19 cellular contexts compared by ENCODE assay signal in genomic region chr12:120260607-120261006, GRCh38. TPM values are rescaled to one million over a fixed set of nuclear protein-coding genes. Genes with fewer than 3 reads are reported as not detected.
DNase-seq lines count a peak whose midpoint lies in the region; ATAC-seq and TF ChIP-seq lines count a peak whose summit lies in the region.
"Had no signal": no experiment of that assay in that cellular context is flagged by ENCODE, and none has a peak within 500 bp of the region (broad histone marks: within the 10 kb centered on the region; RNA-seq: fewer than 3 reads in every experiment).

No MANE protein-coding gene starts in this region.

- H3K4me3 ChIP-seq in gastroesophageal sphincter (no peak overlapping the region), gastrocnemius medialis (no peak overlapping the region), colonic mucosa (no peak overlapping the region)
- H3K4me3 ChIP-seq: esophagus squamous epithelium, right atrium auricular region had no signal

- H3K27me3 ChIP-seq in gastroesophageal sphincter (no peaks in the 10 kb centered on the region), gastrocnemius medialis (no peaks in the 10 kb centered on the region), colonic mucosa (no peaks in the 10 kb centered on the region)
- H3K27me3 ChIP-seq: brain microvascular endothelial cell, esophagus squamous epithelium, right atrium auricular region had no signal

- H3K36me3 Mint-ChIP-seq in activated CD8-positive, alpha-beta T cell treated with anti-CD3 and anti-CD28 coated beads for 36 hours (ENCODE audit: low read depth): no peaks in the 10 kb centered on the region
- peaks cover 52% of the 10 kb centered on the region for H3K36me3 Mint-ChIP-seq in activated CD8-positive, alpha-beta T cell treated with anti-CD3 and anti-CD28 coated beads, Interleukin-2, amount 10 ng/mL, durations not matched to agents 7 days and 5 days (ENCODE audit: low read depth)

- CTCF ChIA-PET in activated CD8-positive, alpha-beta T cell treated with anti-CD3 and anti-CD28 coated beads for 36 hours (lab: Charles Lee): interaction anchor here (1.4 to 25.9 kb wide), 4 partner anchors 8 to 59 kb away, joined by 4 to 749 read pairs (median 14); partner anchors contain the start of gene RPLP0
- CTCF ChIA-PET in activated CD8-positive, alpha-beta T cell treated with anti-CD3 and anti-CD28 coated beads, Interleukin-2, amount 10 ng/mL, durations not matched to agents 7 days and 5 days (lab: Charles Lee): interaction anchor here (3.0 to 24.5 kb wide), 3 partner anchors 9 to 59 kb away, joined by 17 to 922 read pairs (median 53); partner anchors contain the start of gene RPLP0
- CTCF ChIA-PET in RWPE1 (lab: Yijun Ruan, JAX): interaction anchor here (0.6 to 9.2 kb wide), 3 partner anchors 12 to 31 kb away, joined by 5 to 142 read pairs (median 5); no protein-coding TSS in a partner anchor

- H3K4me1 ChIP-seq in gastroesophageal sphincter (peaks cover 10 to 95% (median 58%) of the 10 kb centered on the region in 3 donors), gastrocnemius medialis (peaks cover 77 to 88% of the 10 kb centered on the region in 2 donors), colonic mucosa (peaks cover 18% of the 10 kb centered on the region)

- no peaks in the 10 kb centered on the region for H3K9me3 ChIP-seq in gastroesophageal sphincter
- no peaks in the 10 kb centered on the region for H3K9me3 ChIP-seq in gastrocnemius medialis
- no peaks in the 10 kb centered on the region for H3K9me3 ChIP-seq in colonic mucosa
- H3K9me3 ChIP-seq: esophagus squamous epithelium, right atrium auricular region had no signal

- H3K9ac ChIP-seq in colonic mucosa (ENCODE audit: low read depth in 2 of 2, low read length in 2 of 2): no peak overlapping the region

- POLR2A ChIA-PET in activated CD8-positive, alpha-beta T cell treated with anti-CD3 and anti-CD28 coated beads for 36 hours (lab: Charles Lee): interaction anchor here (0.7 to 12.6 kb wide), 5 partner anchors 8 to 61 kb away, joined by 3 to 207 read pairs (median 107); partner anchors contain the start of genes RNU4-1, RNU4-2 and RPLP0
- POLR2A ChIA-PET in activated CD8-positive, alpha-beta T cell treated with anti-CD3 and anti-CD28 coated beads, Interleukin-2, amount 10 ng/mL, durations not matched to agents 7 days and 5 days (lab: Charles Lee): interaction anchor here (2.0 to 11.8 kb wide), 2 partner anchors 31 to 33 kb away, joined by 13 to 224 read pairs; partner anchors contain the start of genes RNU4-1 and RNU4-2
- POLR2A ChIA-PET in RWPE1 (lab: Yijun Ruan, JAX; ENCODE audit: low non-redundant PET): interaction anchor here (0.6 kb wide), 1 partner anchor 59 kb away, joined by 3 read pairs; the partner anchor contains the start of gene RPLP0

- ATAC-seq in activated CD8-positive, alpha-beta T cell treated with anti-CD3 and anti-CD28 coated beads for 36 hours: no peak
- ATAC-seq in activated CD8-positive, alpha-beta T cell treated with anti-CD3 and anti-CD28 coated beads, Interleukin-2, amount 10 ng/mL, durations not matched to agents 7 days and 5 days: no peak
- ATAC-seq in gastroesophageal sphincter (no peak), gastrocnemius medialis (no peak)
- ATAC-seq: activated naive CD4-positive, alpha-beta T cell treated with anti-CD3 and anti-CD28 coated beads, Interleukin-2, amount 50 U/mL, for 72 hours; SK-N-SH treated with all-trans-retinoic acid at 6 μM for 48 hours had no signal

- 82 to 92% methylated on average over 4 to 5 of the region's 5 CpGs for WGBS in gastroesophageal sphincter (ENCODE audit: low coverage in 1 of 2), 2 donors

- peak overlapping the region; percentile 96 for H3K27ac ChIP-seq in RWPE1
- H3K27ac ChIP-seq in gastroesophageal sphincter: peak overlapping the region in 3 of 4 donors; percentile 48 to 93 (median 93)
- peak overlapping the region; percentile 17 to 99 (median 96) for H3K27ac ChIP-seq in gastrocnemius medialis
- H3K27ac ChIP-seq in colonic mucosa: no peak overlapping the region
- H3K27ac ChIP-seq: brain microvascular endothelial cell, C4-2B, WERI-Rb-1 had no signal

- no peak for DNase-seq in activated CD8-positive, alpha-beta T cell treated with anti-CD3 and anti-CD28 coated beads for 36 hours
- no peak for DNase-seq in activated CD8-positive, alpha-beta T cell treated with anti-CD3 and anti-CD28 coated beads, Interleukin-2, amount 10 ng/mL, durations not matched to agents 7 days and 5 days
- DNase-seq in RWPE1 (ENCODE audit: low spot score): no peak
- DNase-seq in gastrocnemius medialis: no peak
- no peak for DNase-seq in KG1 (lab: John Stamatoyannopoulos, UW)
- DNase-seq in NCI-H524 (lab: John Stamatoyannopoulos, UW): no peak
- no peak for DNase-seq in colonic mucosa
- DNase-seq: brain microvascular endothelial cell, esophagus squamous epithelium, glutamatergic neuron, mesendoderm, NCI-H146, WERI-Rb-1 had no signal

- intact Hi-C loops in activated CD8-positive, alpha-beta T cell treated with anti-CD3 and anti-CD28 coated beads for 36 hours (cut with micrococcal nuclease): no loop called here
- intact Hi-C loops in gastrocnemius medialis (cut with DNase I; ENCODE audit: low total_unique reads): no loop called here
- intact Hi-C loops in colonic mucosa (cut with DNase I): no loop called here

- H3K27ac Mint-ChIP-seq in activated CD8-positive, alpha-beta T cell treated with anti-CD3 and anti-CD28 coated beads for 36 hours: peak overlapping the region; percentile 14
- H3K27ac Mint-ChIP-seq in activated CD8-positive, alpha-beta T cell treated with anti-CD3 and anti-CD28 coated beads, Interleukin-2, amount 10 ng/mL, durations not matched to agents 7 days and 5 days: no peak overlapping the region
- H3K27ac Mint-ChIP-seq: stimulated activated naive CD8-positive, alpha-beta T cell treated with anti-CD3 and anti-CD28 coated beads, Interleukin-15, Interleukin-2, amounts not matched to agents 100 ng/mL and 50 ng/mL, for 24 hours had no signal

- no peak for TF ChIP-seq CTCF in activated CD8-positive, alpha-beta T cell treated with anti-CD3 and anti-CD28 coated beads for 36 hours (IDR thresholded peaks at IDR 0.05)
- TF ChIP-seq CTCF in RWPE1 (conservative IDR thresholded peaks at IDR 0.05; ENCODE audit: low read depth) (no peak), gastroesophageal sphincter (IDR thresholded peaks at IDR 0.05) (no peak), gastrocnemius medialis (IDR thresholded peaks at IDR 0.05 in 4 of 5, conservative IDR thresholded peaks at IDR 0.05 in 1 of 5) (no peak), colonic mucosa (IDR thresholded peaks at IDR 0.05) (no peak)

- peaks cover 80% of the 10 kb centered on the region for H3K4me1 Mint-ChIP-seq in activated CD8-positive, alpha-beta T cell treated with anti-CD3 and anti-CD28 coated beads for 36 hours (ENCODE audit: low read depth)
- peaks cover 78% of the 10 kb centered on the region for H3K4me1 Mint-ChIP-seq in activated CD8-positive, alpha-beta T cell treated with anti-CD3 and anti-CD28 coated beads, Interleukin-2, amount 10 ng/mL, durations not matched to agents 7 days and 5 days (ENCODE audit: low read depth)

- TF ChIP-seq POLR2A in gastroesophageal sphincter (IDR thresholded peaks at IDR 0.05) (no peak), gastrocnemius medialis (IDR thresholded peaks at IDR 0.05) (no peak)

- no peak overlapping the region for H3K4me3 Mint-ChIP-seq in activated CD8-positive, alpha-beta T cell treated with anti-CD3 and anti-CD28 coated beads for 36 hours
- no peak overlapping the region for H3K4me3 Mint-ChIP-seq in activated CD8-positive, alpha-beta T cell treated with anti-CD3 and anti-CD28 coated beads, Interleukin-2, amount 10 ng/mL, durations not matched to agents 7 days and 5 days
- H3K4me3 Mint-ChIP-seq: stimulated activated naive CD8-positive, alpha-beta T cell treated with anti-CD3 and anti-CD28 coated beads, Interleukin-15, Interleukin-2, amounts not matched to agents 100 ng/mL and 50 ng/mL, for 24 hours had no signal

- in situ Hi-C loops in gastrocnemius medialis (cut with MboI; ENCODE audit: low sequenced_read_pairs in 4 of 4): loop anchor here in 2 of 4 donors (5.0 kb wide), 1 partner anchor 33 kb away; no protein-coding TSS in a partner anchor

- TF ChIP-seq EP300 in gastroesophageal sphincter (IDR thresholded peaks at IDR 0.05): no peak

- no peaks in the 10 kb centered on the region for H3K27me3 Mint-ChIP-seq in activated CD8-positive, alpha-beta T cell treated with anti-CD3 and anti-CD28 coated beads for 36 hours
- no peaks in the 10 kb centered on the region for H3K27me3 Mint-ChIP-seq in activated CD8-positive, alpha-beta T cell treated with anti-CD3 and anti-CD28 coated beads, Interleukin-2, amount 10 ng/mL, durations not matched to agents 7 days and 5 days (ENCODE audit: low read depth)
- H3K27me3 Mint-ChIP-seq: stimulated activated naive CD8-positive, alpha-beta T cell treated with anti-CD3 and anti-CD28 coated beads, Interleukin-15, Interleukin-2, amounts not matched to agents 100 ng/mL and 50 ng/mL, for 24 hours had no signal

- H3K9me3 Mint-ChIP-seq in activated CD8-positive, alpha-beta T cell treated with anti-CD3 and anti-CD28 coated beads for 36 hours: no peaks in the 10 kb centered on the region
- H3K9me3 Mint-ChIP-seq in activated CD8-positive, alpha-beta T cell treated with anti-CD3 and anti-CD28 coated beads, Interleukin-2, amount 10 ng/mL, durations not matched to agents 7 days and 5 days (ENCODE audit: insufficient read depth): no peaks in the 10 kb centered on the region
- H3K9me3 Mint-ChIP-seq: activated naive CD4-positive, alpha-beta T cell treated with anti-CD3 and anti-CD28 coated beads, Interleukin-2, amount 50 U/mL, for 72 hours; stimulated activated naive CD8-positive, alpha-beta T cell treated with anti-CD3 and anti-CD28 coated beads, Interleukin-15, Interleukin-2, amounts not matched to agents 100 ng/mL and 50 ng/mL, for 24 hours had no signal

- H3K36me3 ChIP-seq in gastroesophageal sphincter (peaks cover 0 to 3% of the 10 kb centered on the region in 2 donors), gastrocnemius medialis (no peaks in the 10 kb centered on the region), colonic mucosa (no peaks in the 10 kb centered on the region)
- H3K36me3 ChIP-seq: esophagus squamous epithelium, WERI-Rb-1 had no signal

RNA-seq across cellular contexts. Expression of gene PXN, which starts 4.9 kb away (rescaled TPM):
- total RNA-seq in activated CD8-positive, alpha-beta T cell treated with anti-CD3 and anti-CD28 coated beads for 36 hours: 10 to 100 TPM; 40.2 to 45.3 TPM
- 100 to 1,000 TPM; 123 to 127 TPM for total RNA-seq in activated CD8-positive, alpha-beta T cell treated with anti-CD3 and anti-CD28 coated beads, Interleukin-2, amount 10 ng/mL, durations not matched to agents 7 days and 5 days
- total RNA-seq in gastroesophageal sphincter: 10 to 100 TPM; 43.2 to 80.4 (median 59.4) TPM
- total RNA-seq in gastrocnemius medialis: 100 to 1,000 TPM in 1 of 4 donors, 10 to 100 TPM in 3; 48.8 to 102 (median 77.9) TPM
- 100 to 1,000 TPM; 133 to 142 TPM for total RNA-seq in colonic mucosa

RNA-seq across cellular contexts. Expression of gene RNU4-2, which starts 31.1 kb away (rescaled TPM):
- 1,000 to 10,000 TPM in 1 of 2 experiments, 100 to 1,000 TPM in 1; 923 to 1,303 TPM for total RNA-seq in activated CD8-positive, alpha-beta T cell treated with anti-CD3 and anti-CD28 coated beads for 36 hours
- total RNA-seq in activated CD8-positive, alpha-beta T cell treated with anti-CD3 and anti-CD28 coated beads, Interleukin-2, amount 10 ng/mL, durations not matched to agents 7 days and 5 days: 1,000 to 10,000 TPM; 1,982 to 3,332 TPM
- total RNA-seq in gastroesophageal sphincter: under 1 TPM in 3 of 4 donors, not detected in 1; under 0.01 TPM
- total RNA-seq in gastrocnemius medialis: under 1 TPM in 2 of 4 donors, not detected in 2; under 0.01 TPM
- 1,000 to 10,000 TPM; 2,653 to 6,886 TPM for total RNA-seq in colonic mucosa
- total RNA-seq: right atrium auricular region had no signal

RNA-seq across cellular contexts. Expression of gene RNU4-1, which starts 32.4 kb away (rescaled TPM):
- 1,000 to 10,000 TPM in 1 of 2 experiments, 100 to 1,000 TPM in 1; 692 to 1,025 TPM for total RNA-seq in activated CD8-positive, alpha-beta T cell treated with anti-CD3 and anti-CD28 coated beads for 36 hours
- total RNA-seq in activated CD8-positive, alpha-beta T cell treated with anti-CD3 and anti-CD28 coated beads, Interleukin-2, amount 10 ng/mL, durations not matched to agents 7 days and 5 days: 1,000 to 10,000 TPM; 1,409 to 2,335 TPM
- under 1 TPM in 1 of 4 donors, not detected in 3; under 0.01 TPM for total RNA-seq in gastroesophageal sphincter
- total RNA-seq in gastrocnemius medialis: under 1 TPM in 1 of 4 donors, not detected in 3; under 0.01 TPM
- 1,000 to 10,000 TPM; 1,555 to 3,531 TPM for total RNA-seq in colonic mucosa
- total RNA-seq: right atrium auricular region had no signal

RNA-seq across cellular contexts. Expression of gene SIRT4, which starts 41.5 kb away (rescaled TPM):
- total RNA-seq in activated CD8-positive, alpha-beta T cell treated with anti-CD3 and anti-CD28 coated beads for 36 hours: 1 to 10 TPM; 2.7 to 3.3 TPM
- 1 to 10 TPM; 1.2 to 1.4 TPM for total RNA-seq in activated CD8-positive, alpha-beta T cell treated with anti-CD3 and anti-CD28 coated beads, Interleukin-2, amount 10 ng/mL, durations not matched to agents 7 days and 5 days
- total RNA-seq in gastroesophageal sphincter (1 to 10 TPM in 3 of 4 donors, under 1 TPM in 1; 0.67 to 3.9 (median 3.7) TPM), gastrocnemius medialis (10 to 100 TPM in 1 of 4 donors, 1 to 10 TPM in 3; 2.5 to 13.2 (median 6.7) TPM), colonic mucosa (1 to 10 TPM; 1.3 to 1.6 TPM)

RNA-seq across cellular contexts. Expression of gene RPLP0, which starts 59.7 kb away (rescaled TPM):
- 1,000 to 10,000 TPM; 4,421 to 4,585 TPM for total RNA-seq in activated CD8-positive, alpha-beta T cell treated with anti-CD3 and anti-CD28 coated beads for 36 hours
- 1,000 to 10,000 TPM; 2,051 to 2,121 TPM for total RNA-seq in activated CD8-positive, alpha-beta T cell treated with anti-CD3 and anti-CD28 coated beads, Interleukin-2, amount 10 ng/mL, durations not matched to agents 7 days and 5 days
- 1,000 to 10,000 TPM; 1,730 to 2,825 (median 2,260) TPM for total RNA-seq in gastroesophageal sphincter
- 1,000 to 10,000 TPM; 2,008 to 3,982 (median 3,189) TPM for total RNA-seq in gastrocnemius medialis
- 1,000 to 10,000 TPM; 1,834 to 2,096 TPM for total RNA-seq in colonic mucosa

Comparison
In these comparisons a context has a peak if more than half of its experiments do, and no peak if none do; other contexts are left out.
1. RNA of gene RNU4-2, which starts 31.1 kb away (total RNA-seq): 2,653 to 6,886 TPM in colonic mucosa, 1,982 to 3,332 TPM in activated CD8-positive, alpha-beta T cell treated with anti-CD3 and anti-CD28 coated beads, Interleukin-2, amount 10 ng/mL, durations not matched to agents 7 days and 5 days and 923 to 1,303 TPM in activated CD8-positive, alpha-beta T cell treated with anti-CD3 and anti-CD28 coated beads for 36 hours; under 0.01 TPM in gastroesophageal sphincter and under 0.01 TPM in gastrocnemius medialis; every median in the first group is over 100 times any median in the second.
2. RNA of gene RNU4-1, which starts 32.4 kb away (total RNA-seq): 1,555 to 3,531 TPM in colonic mucosa, 1,409 to 2,335 TPM in activated CD8-positive, alpha-beta T cell treated with anti-CD3 and anti-CD28 coated beads, Interleukin-2, amount 10 ng/mL, durations not matched to agents 7 days and 5 days and 692 to 1,025 TPM in activated CD8-positive, alpha-beta T cell treated with anti-CD3 and anti-CD28 coated beads for 36 hours; under 0.01 TPM in gastroesophageal sphincter and under 0.01 TPM in gastrocnemius medialis; every median in the first group is over 100 times any median in the second.